24 cellular contexts compared by ENCODE assay signal in genomic region chr16:57763290-57764005, GRCh38. TPM values are rescaled to one million over a fixed set of nuclear protein-coding genes. Genes with fewer than 3 reads are reported as not detected.
DNase-seq lines count a peak whose midpoint lies in the region; ATAC-seq, FAIRE-seq and TF ChIP-seq lines count a peak whose summit lies in the region.
"Had no signal": no experiment of that assay in that cellular context is flagged by ENCODE, and none has a peak within 500 bp of the region (broad histone marks: within the 10 kb centered on the region; RNA-seq: fewer than 3 reads in every experiment).

No MANE protein-coding gene starts in this region.

- FAIRE-seq in A549 (lab: Jason Lieb, UNC) = no peak

- H3K9me3 ChIP-seq in A549 = no peaks in the 10 kb centered on the region
- H3K9me3 ChIP-seq: heart left ventricle, ovary, right atrium auricular region, SJCRH30, thoracic aorta had no signal

- H3K27me3 Mint-ChIP-seq in HFFc6 (ENCODE audit: insufficient read depth) = peaks cover 8% of the 10 kb centered on the region
- no peaks in the 10 kb centered on the region for H3K27me3 Mint-ChIP-seq in chondrocyte (ENCODE audit: low read depth)
- H3K27me3 Mint-ChIP-seq in mesothelial cell of epicardium (ENCODE audit: low read depth) = no peaks in the 10 kb centered on the region
- H3K27me3 Mint-ChIP-seq: activated CD4-positive, alpha-beta T cell treated with anti-CD3 and anti-CD28 coated beads for 36 hours; dendritic cell treated with granulocyte-macrophage colony-stimulating factor and Interleukin-4, amounts not matched to agents 40 ng/mL and 50 ng/mL, for 4 days; T-cell had no signal

- 92% methylated on average over 9 of the region's 14 CpGs for WGBS in A549 (ENCODE audit: missing lambda C conversion rate)

- no peaks in the 10 kb centered on the region for H3K9me3 Mint-ChIP-seq in HFFc6
- H3K9me3 Mint-ChIP-seq in chondrocyte (ENCODE audit: low read depth) = no peaks in the 10 kb centered on the region
- H3K9me3 Mint-ChIP-seq in mesothelial cell of epicardium = no peaks in the 10 kb centered on the region
- H3K9me3 Mint-ChIP-seq: activated naive CD4-positive, alpha-beta T cell treated with anti-CD3 and anti-CD28 coated beads for 36 hours; dendritic cell treated with granulocyte-macrophage colony-stimulating factor and Interleukin-4, amounts not matched to agents 40 ng/mL and 50 ng/mL, for 4 days; memory B cell; T-cell had no signal

- H3K36me3 Mint-ChIP-seq in HFFc6 (ENCODE audit: low read depth) = peaks cover 38% of the 10 kb centered on the region
- H3K36me3 Mint-ChIP-seq in chondrocyte (ENCODE audit: low read depth) = peaks cover 21% of the 10 kb centered on the region
- H3K36me3 Mint-ChIP-seq in mesothelial cell of epicardium = peaks cover 19% of the 10 kb centered on the region
- H3K36me3 Mint-ChIP-seq: memory B cell, T-cell had no signal

- ATAC-seq in A549 = no peak
- ATAC-seq in GM21786 (IDR thresholded peaks at IDR 0.05; ENCODE audit: unreplicated experiment) = no peak
- ATAC-seq: T-cell had no signal

- TF ChIP-seq EP300 in A549 (IDR thresholded peaks at IDR 0.05) = no peak

- peaks cover 19% of the 10 kb centered on the region for H3K4me1 Mint-ChIP-seq in HFFc6 (ENCODE audit: low read depth)
- peaks cover 18% of the 10 kb centered on the region for H3K4me1 Mint-ChIP-seq in chondrocyte (ENCODE audit: low read depth)
- peaks cover 11% of the 10 kb centered on the region for H3K4me1 Mint-ChIP-seq in mesothelial cell of epicardium
- H3K4me1 Mint-ChIP-seq: memory B cell had no signal

- TF ChIP-seq RAD21 in A549 (conservative IDR thresholded peaks at IDR 0.05 in 1 of 2, IDR thresholded peaks at IDR 0.05 in 1 of 2) = no peak

- H3K4me2 ChIP-seq in A549 = peak overlapping the region; percentile 79

- no peak overlapping the region for H3K4me3 Mint-ChIP-seq in HFFc6
- H3K4me3 Mint-ChIP-seq in chondrocyte (ENCODE audit: unreplicated experiment) = no peak overlapping the region
- no peak overlapping the region for H3K4me3 Mint-ChIP-seq in mesothelial cell of epicardium
- H3K4me3 Mint-ChIP-seq: activated CD4-positive, alpha-beta T cell treated with anti-CD3 and anti-CD28 coated beads for 36 hours; activated naive CD4-positive, alpha-beta T cell treated with anti-CD3 and anti-CD28 coated beads for 36 hours; CD14-positive monocyte; dendritic cell treated with granulocyte-macrophage colony-stimulating factor and Interleukin-4, amounts not matched to agents 40 ng/mL and 50 ng/mL, for 4 days; memory B cell; T-cell had no signal

- CTCF ChIA-PET in A549 (lab: Yijun Ruan, JAX) = interaction anchor here (0.9 to 1.3 kb wide), 3 partner anchors 24 to 187 kb away, joined by 3 to 4 read pairs (median 4); no protein-coding TSS in a partner anchor

- TF ChIP-seq POLR2A in A549 (IDR thresholded peaks at IDR 0.05; ENCODE audit: low read length) = no peak

- peaks cover 79% of the 10 kb centered on the region for H3K4me1 ChIP-seq in A549
- H3K4me1 ChIP-seq: right atrium auricular region had no signal

- H3K27ac Mint-ChIP-seq in HFFc6 (peak overlapping the region; percentile 93), chondrocyte (ENCODE audit: unreplicated experiment) (peak overlapping the region; percentile 91), mesothelial cell of epicardium (peak overlapping the region; percentile 39)
- H3K27ac Mint-ChIP-seq: activated CD4-positive, alpha-beta T cell treated with anti-CD3 and anti-CD28 coated beads for 36 hours; activated naive CD4-positive, alpha-beta T cell treated with anti-CD3 and anti-CD28 coated beads for 36 hours; memory B cell; T-cell had no signal

- 0 out of 3 replicates have a peak overlapping the region, but pooled peaks have one; percentile 5 for H3K4me3 ChIP-seq in A549
- H3K4me3 ChIP-seq: heart left ventricle, ovary, right atrium auricular region, SJCRH30, thoracic aorta had no signal

- H3K27ac ChIP-seq in A549 = peak overlapping the region; percentile 91 to 92
- H3K27ac ChIP-seq: ovary, right atrium auricular region had no signal

- TF ChIP-seq CTCF in A549 (IDR thresholded peaks at IDR 0.05) (no peak), HFFc6 (IDR thresholded peaks at IDR 0.05) (no peak), chondrocyte (IDR thresholded peaks at IDR 0.05) (no peak), mesothelial cell of epicardium (IDR thresholded peaks at IDR 0.05; ENCODE audit: unreplicated experiment) (no peak)

- POLR2A ChIA-PET in A549 (lab: Yijun Ruan, JAX) = interaction anchor here (0.5 to 1.1 kb wide), 2 partner anchors 7 to 174 kb away, joined by 4 to 9 read pairs; no protein-coding TSS in a partner anchor

- no peak for DNase-seq in A549 (ENCODE audit: low read depth in 1 of 2, low spot score in 1 of 2)
- no peak for DNase-seq in HFFc6
- no peak for DNase-seq in chondrocyte (ENCODE audit: low spot score)
- no peak for DNase-seq in mesothelial cell of epicardium (ENCODE audit: low spot score in 2 of 2, unreplicated experiment in 2 of 2)
- no peak for DNase-seq in SHP77 treated with DMSO at 0.1 percent for 48 hours (lab: John Stamatoyannopoulos, UW)
- DNase-seq in EL = no peak
- no peak for DNase-seq in MV-4-11 (lab: John Stamatoyannopoulos, UW)
- DNase-seq: activated CD4-positive, alpha-beta T cell treated with anti-CD3 and anti-CD28 coated beads for 36 hours; activated naive CD4-positive, alpha-beta T cell treated with anti-CD3 and anti-CD28 coated beads for 36 hours; left cardiac atrium; NCI-H2029 treated with DMSO at 0.1 percent for 48 hours; NCI-H446; ovary; stimulated activated CD4-positive, alpha-beta T cell treated with anti-CD3 and anti-CD28 coated beads, Interleukin-4, amount 100 ng/mL, for 1 hour; stimulated activated naive CD4-positive, alpha-beta T cell; T-cell had no signal

TF ChIP-seq in A549, 52 proteins besides CTCF, POLR2A, EP300 and RAD21:
- TF ChIP-seq POLR2AphosphoS2 (conservative IDR thresholded peaks at IDR 0.05; ENCODE audit: low read length) (peak; percentile 19; the same call in 1 of the 2 replicates), E2F6 (IDR thresholded peaks at IDR 0.05; ENCODE audit: borderline replicate concordance, low read depth) (no peak), CBX2 (IDR thresholded peaks at IDR 0.05; ENCODE audit: borderline replicate concordance, low read depth) (no peak)

RNA-seq across cellular contexts. Expression of gene KATNB1, which starts 27.9 kb away (rescaled TPM):
- 18.6 and 21.1 TPM in 2 replicates for polyA plus RNA-seq in A549 (2011; rRNA removed)
- polyA plus RNA-seq in A549 (2012; cell fraction: cytosol; rRNA removed) = 43.2 and 53.0 TPM in 2 replicates
- polyA plus RNA-seq in A549 (2012; cell fraction: nucleus; rRNA removed) = 124 and 158 TPM in 2 replicates
- 18.1 to 21.0 TPM (median 19.1 TPM) in 3 replicates for polyA plus RNA-seq in A549 (2017; fragmentation: RNase III; extraction: RNeasy Plus Mini Kit Qiagen cat#74134 plus additional on column Dnase treatment)
- 14.3 and 22.3 TPM in 2 replicates for polyA minus RNA-seq in A549 (2011; rRNA and poly(A)+ RNA removed)
- total RNA-seq in HFFc6 (2021; fragmentation: NEBNext Ultra II Directional; extraction: Animal tissue kit (Norgen Biotek cat#: 25700)) = 10 to 100 TPM; 20.4 to 22.1 (median 21.6) TPM
- total RNA-seq in chondrocyte = 14.0 to 20.6 TPM (median 14.7 TPM) in 3 replicates
- total RNA-seq in mesothelial cell of epicardium = 22.1 to 24.9 TPM (median 24.6 TPM) in 3 replicates

RNA-seq across cellular contexts. Expression of gene KIFC3, which starts 38.8 kb away (rescaled TPM):
- polyA plus RNA-seq in A549 (2011; rRNA removed) (127 and 128 TPM in 2 replicates), A549 (2017; fragmentation: RNase III; extraction: RNeasy Plus Mini Kit Qiagen cat#74134 plus additional on column Dnase treatment) (171 to 180 TPM (median 178 TPM) in 3 replicates)
- 236 and 291 TPM in 2 replicates for polyA plus RNA-seq in A549 (2012; cell fraction: cytosol; rRNA removed)
- polyA plus RNA-seq in A549 (2012; cell fraction: nucleus; rRNA removed) = 781 and 955 TPM in 2 replicates
- polyA minus RNA-seq in A549 (2011; rRNA and poly(A)+ RNA removed) = 225 and 333 TPM in 2 replicates
- total RNA-seq in HFFc6 (2021; fragmentation: NEBNext Ultra II Directional; extraction: Animal tissue kit (Norgen Biotek cat#: 25700)) = 10 to 100 TPM; 51.8 to 81.5 (median 72.7) TPM
- total RNA-seq in chondrocyte (74.4 to 135 TPM (median 75.6 TPM) in 3 replicates), mesothelial cell of epicardium (33.3 to 38.7 TPM (median 35.3 TPM) in 3 replicates)

Comparison
In these comparisons a context has a peak if more than half of its experiments do, and no peak if none do; other contexts are left out.
1. H3K27ac Mint-ChIP-seq: peak in every context shown above with its lines; median percentile 93 in HFFc6; 91 in chondrocyte; 39 in mesothelial cell of epicardium.